In genomic region chr12:120367252-120367923, GRCh38 we compare ENCODE assay signal across 9 cellular contexts. TPM values are rescaled to one million over a fixed set of nuclear protein-coding genes. Genes with fewer than 3 reads are reported as not detected.
DNase-seq lines count a peak whose midpoint lies in the region; ATAC-seq and TF ChIP-seq lines count a peak whose summit lies in the region.
"Had no signal": no experiment of that assay in that cellular context is flagged by ENCODE, and none has a peak within 500 bp of the region (broad histone marks: within the 10 kb centered on the region; RNA-seq: fewer than 3 reads in every experiment).

No MANE protein-coding gene starts in this region.

- peaks cover 0 to 4% (median 0%) of the 10 kb centered on the region in 11 donors for H3K9me3 Mint-ChIP-seq in naive thymus-derived CD4-positive, alpha-beta T cell

- no peak for ATAC-seq in naive thymus-derived CD4-positive, alpha-beta T cell
- ATAC-seq in GM18907 (IDR thresholded peaks at IDR 0.05; ENCODE audit: unreplicated experiment) (no peak), GM18519 (IDR thresholded peaks at IDR 0.05; ENCODE audit: low FRiP score, unreplicated experiment) (no peak), HG02840 (IDR thresholded peaks at IDR 0.05; ENCODE audit: low FRiP score, unreplicated experiment) (no peak)

- peak overlapping the region; percentile 45 to 84 (median 61) for H3K4me3 Mint-ChIP-seq in naive thymus-derived CD4-positive, alpha-beta T cell

- no peaks in the 10 kb centered on the region for H3K79me2 ChIP-seq in Loucy (ENCODE audit: insufficient read depth, low read length)

- DNase-seq in ELR (ENCODE audit: low read depth) (peak; percentile 17), caudate nucleus (lab: John Stamatoyannopoulos, UW) (peak in 1 of 61 donors; percentile 47), activated gamma-delta T cell (lab: John Stamatoyannopoulos, UW) (no peak)
- no peak for DNase-seq in naive thymus-derived CD4-positive, alpha-beta T cell

- H3K27me3 Mint-ChIP-seq in naive thymus-derived CD4-positive, alpha-beta T cell, result peaks cover 73 to 84% (median 80%) of the 10 kb centered on the region in 5 donors

- peak overlapping the region in 1 of 9 donors; percentile 46 for H3K27ac Mint-ChIP-seq in naive thymus-derived CD4-positive, alpha-beta T cell

- H4K20me1 ChIP-seq in Loucy (ENCODE audit: insufficient read depth, low read length, poor library complexity, severe bottlenecking), result no peaks in the 10 kb centered on the region

- H3K36me3 ChIP-seq in Loucy (ENCODE audit: insufficient read depth, low read length), result no peaks in the 10 kb centered on the region
- H3K36me3 ChIP-seq in naive thymus-derived CD4-positive, alpha-beta T cell (ENCODE audit: control insufficient read depth in 2 of 3, insufficient read depth in 3 of 3, low read length in 3 of 3), result no peaks in the 10 kb centered on the region

- no peak overlapping the region for H3K4me3 ChIP-seq in Loucy (ENCODE audit: low read length, poor library complexity, severe bottlenecking)
- H3K4me3 ChIP-seq in naive thymus-derived CD4-positive, alpha-beta T cell (ENCODE audit: low read length), result no peak overlapping the region

- no peaks in the 10 kb centered on the region for H3K36me3 Mint-ChIP-seq in naive thymus-derived CD4-positive, alpha-beta T cell

- no peaks in the 10 kb centered on the region for H3K4me1 ChIP-seq in Loucy (ENCODE audit: insufficient read depth, low read length, poor library complexity, severe bottlenecking)
- peaks cover 0 to 5% of the 10 kb centered on the region in 2 donors for H3K4me1 ChIP-seq in naive thymus-derived CD4-positive, alpha-beta T cell (ENCODE audit: control insufficient read depth in 2 of 2, insufficient read depth in 2 of 2, low read length in 2 of 2)

- no peak overlapping the region for H2AFZ ChIP-seq in Loucy (ENCODE audit: low read length)

- H3K9me3 ChIP-seq in Loucy (ENCODE audit: insufficient read depth, low read depth, low read length), result no peaks in the 10 kb centered on the region
- H3K9me3 ChIP-seq in naive thymus-derived CD4-positive, alpha-beta T cell (ENCODE audit: control insufficient read depth in 2 of 3, low read length in 3 of 3), result no peaks in the 10 kb centered on the region

- intact Hi-C loops in naive thymus-derived CD4-positive, alpha-beta T cell (cut with micrococcal nuclease), result no loop called here

- TF ChIP-seq CTCF in Loucy (conservative IDR thresholded peaks at IDR 0.05; ENCODE audit: low read length), result peak; percentile 70

- H3K27me3 ChIP-seq in Loucy (ENCODE audit: insufficient read depth, low read length, poor library complexity, severe bottlenecking), result no peaks in the 10 kb centered on the region
- H3K27me3 ChIP-seq in naive thymus-derived CD4-positive, alpha-beta T cell (ENCODE audit: control insufficient read depth in 2 of 2, insufficient read depth in 2 of 2, low read length in 2 of 2), result peaks cover 8 to 32% of the 10 kb centered on the region in 2 donors

- POLR2A ChIA-PET in naive thymus-derived CD4-positive, alpha-beta T cell (lab: Charles Lee), result interaction anchor here (0.7 kb wide), 1 partner anchor 135 kb away, joined by 3 read pairs; no protein-coding TSS in a partner anchor

- peak overlapping the region; percentile 40 for H3K27ac ChIP-seq in caudate nucleus (ENCODE audit: low read depth, low read length)
- H3K27ac ChIP-seq in naive thymus-derived CD4-positive, alpha-beta T cell (ENCODE audit: low read depth, low read length), result no peak overlapping the region

- CTCF ChIA-PET in naive thymus-derived CD4-positive, alpha-beta T cell (lab: Charles Lee), result no interaction called here

- no peak overlapping the region for H3K4me2 ChIP-seq in Loucy (ENCODE audit: low read depth, low read length, poor library complexity, severe bottlenecking)

- H3K4me1 Mint-ChIP-seq in naive thymus-derived CD4-positive, alpha-beta T cell, result peaks cover 10 to 22% (median 13%) of the 10 kb centered on the region in 7 donors

- H3K9me2 ChIP-seq in Loucy (replicated peaks; ENCODE audit: low read depth, low read length), result no peaks in the 10 kb centered on the region

- no peak overlapping the region for H3K9ac ChIP-seq in Loucy (ENCODE audit: low read depth, low read length, poor library complexity, severe bottlenecking)

- no peaks in the 10 kb centered on the region for H3F3A ChIP-seq in Loucy (ENCODE audit: low read depth)

RNA-seq across cellular contexts. Expression of gene MSI1, which starts 1.6 kb away (rescaled TPM):
- not detected for total RNA-seq in naive thymus-derived CD4-positive, alpha-beta T cell
- polyA plus RNA-seq in naive thymus-derived CD4-positive, alpha-beta T cell, result not detected

RNA-seq across cellular contexts. Expression of gene PLA2G1B, which starts 39.8 kb away (rescaled TPM):
- total RNA-seq in naive thymus-derived CD4-positive, alpha-beta T cell, result 1 to 10 TPM in 1 of 5 experiments, not detected in 4; 1.5 TPM
- under 1 TPM in 1 of 2 donors, not detected in 1; 0.92 TPM for polyA plus RNA-seq in naive thymus-derived CD4-positive, alpha-beta T cell
- total RNA-seq: skeletal muscle tissue had no signal
